13 cellular contexts compared by ENCODE assay signal in the genomic region with DNA sequence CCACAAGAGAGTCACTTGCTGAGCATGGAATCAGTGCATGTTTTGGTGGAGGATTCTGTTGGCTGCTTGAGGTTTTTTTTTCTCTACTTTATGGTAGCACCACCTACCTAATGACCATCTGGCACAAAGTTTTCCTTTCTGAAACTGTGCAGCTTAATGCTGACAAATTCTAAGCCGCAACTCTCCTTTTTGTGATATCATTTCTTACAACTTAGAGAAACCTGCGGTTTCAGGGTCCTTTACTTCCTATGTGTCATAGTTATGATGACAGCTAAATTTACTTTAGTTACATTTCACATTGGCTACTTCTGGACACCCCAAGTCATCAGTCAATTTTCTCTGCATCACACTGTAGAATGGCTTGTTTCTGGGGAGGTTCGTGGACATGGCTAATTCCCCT.
DNase-seq lines count a peak whose midpoint lies in the region; ATAC-seq and TF ChIP-seq lines count a peak whose summit lies in the region.
"Had no signal": no experiment of that assay in that cellular context is flagged by ENCODE, and none has a peak within 500 bp of the region (broad histone marks: within the 10 kb centered on the region; RNA-seq: fewer than 3 reads in every experiment).

No MANE protein-coding gene starts in this region.

- TF ChIP-seq CTCF in neural progenitor cell (IDR thresholded peaks at IDR 0.05) (no peak), GM20000 (IDR thresholded peaks at IDR 0.05; ENCODE audit: extremely low read depth, missing control alignments) (no peak)

- peaks cover 2% of the 10 kb centered on the region for H3K36me3 Mint-ChIP-seq in neural progenitor cell

- no peak overlapping the region for H3K9ac ChIP-seq in neural progenitor cell

- H3K4me2 ChIP-seq in neural progenitor cell, result peak overlapping the region; percentile 40

- no peak overlapping the region for H3K4me3 Mint-ChIP-seq in neural progenitor cell
- H3K4me3 Mint-ChIP-seq: activated naive CD8-positive, alpha-beta T cell treated with anti-CD3 and anti-CD28 coated beads, Interleukin-2, amount 50 U/mL, for 24 hours; T-helper 1 cell treated with Interleukin-12 subunit alpha and Interleukin-12 subunit beta and Interleukin-4 antibody, amounts not matched to agents 30 μg/mL and 1 μg/mL, for 36 hours had no signal

- H3K27ac Mint-ChIP-seq in neural progenitor cell, result no peak overlapping the region
- H3K27ac Mint-ChIP-seq: activated naive CD8-positive, alpha-beta T cell treated with anti-CD3 and anti-CD28 coated beads, Interleukin-2, amount 50 U/mL, for 24 hours; T-helper 1 cell treated with Interleukin-12 subunit alpha and Interleukin-12 subunit beta and Interleukin-4 antibody, amounts not matched to agents 30 μg/mL and 1 μg/mL, for 36 hours had no signal

- H3K36me3 ChIP-seq in neural progenitor cell, result no peaks in the 10 kb centered on the region
- H3K36me3 ChIP-seq: gastrocnemius medialis, pancreas had no signal

- no peaks in the 10 kb centered on the region for H3K79me2 ChIP-seq in neural progenitor cell (ENCODE audit: low read depth)

- H3K27ac ChIP-seq in neural progenitor cell, result peak overlapping the region; percentile 53
- H3K27ac ChIP-seq: 22Rv1, gastrocnemius medialis, pancreas had no signal

- H3K4me1 Mint-ChIP-seq in neural progenitor cell, result peaks cover 11% of the 10 kb centered on the region

- peak; percentile 77 for ATAC-seq in HG02678 (IDR thresholded peaks at IDR 0.05; ENCODE audit: unreplicated experiment)
- ATAC-seq: activated naive CD8-positive, alpha-beta T cell treated with anti-CD3 and anti-CD28 coated beads, Interleukin-2, amount 50 U/mL, for 24 hours; gastrocnemius medialis had no signal

- peaks cover 11% of the 10 kb centered on the region for H3K27me3 Mint-ChIP-seq in neural progenitor cell (ENCODE audit: insufficient read depth, low read depth)

- H4K20me1 ChIP-seq in neural progenitor cell (ENCODE audit: low read depth), result no peaks in the 10 kb centered on the region

- peaks cover 19% of the 10 kb centered on the region for H3F3A ChIP-seq in neural progenitor cell (ENCODE audit: low read depth)

- H3K4me3 ChIP-seq in neural progenitor cell, result no peak overlapping the region
- H3K4me3 ChIP-seq: gastrocnemius medialis, pancreas had no signal

- peaks cover 20% of the 10 kb centered on the region for H3K4me1 ChIP-seq in neural progenitor cell
- H3K4me1 ChIP-seq: gastrocnemius medialis, pancreas had no signal

- peaks cover 5% of the 10 kb centered on the region for H3K9me3 ChIP-seq in neural progenitor cell (ENCODE audit: low read depth)
- H3K9me3 ChIP-seq: gastrocnemius medialis, pancreas had no signal

- DNase-seq in NCI-H1694 treated with DMSO at 0.1 percent for 48 hours (lab: John Stamatoyannopoulos, UW), result peak; percentile 17
- no peak for DNase-seq in NCI-H1694 (lab: John Stamatoyannopoulos, UW)
- peak; percentile 25 for DNase-seq in M059J (ENCODE audit: low read depth)
- no peak for DNase-seq in neural progenitor cell (ENCODE audit: low spot score)
- no peak for DNase-seq in HK-2 (ENCODE audit: unreplicated experiment)
- DNase-seq in SIG-M5 (lab: John Stamatoyannopoulos, UW), result no peak
- DNase-seq in GM20000 (ENCODE audit: low spot score), result no peak
- DNase-seq: activated naive CD8-positive, alpha-beta T cell treated with anti-CD3 and anti-CD28 coated beads, Interleukin-2, amount 50 U/mL, for 24 hours; gastrocnemius medialis had no signal

- no peaks in the 10 kb centered on the region for H3K27me3 ChIP-seq in neural progenitor cell
- H3K27me3 ChIP-seq: pancreas had no signal

- peak overlapping the region; percentile 65 for H2AFZ ChIP-seq in neural progenitor cell (replicated peaks)

- H3K9me3 Mint-ChIP-seq in neural progenitor cell, result peaks cover 25% of the 10 kb centered on the region
- H3K9me3 Mint-ChIP-seq: T-helper 1 cell treated with Interleukin-12 subunit alpha and Interleukin-12 subunit beta and Interleukin-4 antibody, amounts not matched to agents 30 μg/mL and 1 μg/mL, for 36 hours had no signal

Comparison
In these comparisons a context has a peak if more than half of its experiments do, and no peak if none do; other contexts are left out.
1. DNase-seq: peak in NCI-H1694 treated with DMSO at 0.1 percent for 48 hours (single experiment) and M059J (single experiment); none in NCI-H1694 (single experiment), neural progenitor cell (single experiment), HK-2 (single experiment), SIG-M5 (single experiment) and GM20000 (single experiment).